1 cellular context compared by ENCODE assay signal in the genomic region with DNA sequence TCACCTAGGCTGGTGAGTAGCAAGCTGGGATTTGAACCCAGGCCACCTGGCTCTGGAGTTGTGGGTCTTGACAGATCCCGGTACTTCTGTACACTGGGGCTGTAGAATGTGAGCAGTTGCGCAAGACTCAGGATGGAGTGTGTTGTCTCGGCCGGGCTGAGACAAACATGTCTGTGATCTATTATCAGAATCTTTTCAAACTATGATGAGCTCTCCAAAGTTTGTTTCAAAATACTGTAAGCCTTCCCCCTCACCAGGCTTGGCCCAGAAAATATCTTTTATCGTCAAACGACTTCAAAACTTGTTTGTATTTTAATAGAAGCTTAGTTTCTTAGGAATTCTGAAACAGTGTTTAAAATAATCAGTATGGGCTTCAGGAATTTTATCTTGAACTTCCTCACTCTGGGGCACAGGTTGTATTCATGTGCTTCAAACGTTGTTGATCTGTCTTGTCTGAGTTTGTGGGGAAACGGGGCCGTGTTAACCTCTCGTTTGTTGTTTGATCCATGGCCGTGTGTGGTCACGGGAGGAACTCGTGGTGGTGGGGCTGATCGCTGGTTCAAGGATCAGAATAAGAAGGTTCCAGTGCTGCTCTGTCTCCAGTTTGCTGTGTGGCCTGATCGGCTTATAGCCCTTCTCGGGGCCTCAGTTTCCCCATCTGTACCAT.
TF ChIP-seq lines count a peak whose summit lies in the region.

No MANE protein-coding gene starts in this region.

TF ChIP-seq in SK-N-SH, 30 proteins besides CTCF, POLR2A, EP300 and RAD21 (continued from another document):
- TF ChIP-seq, protein P1, sequence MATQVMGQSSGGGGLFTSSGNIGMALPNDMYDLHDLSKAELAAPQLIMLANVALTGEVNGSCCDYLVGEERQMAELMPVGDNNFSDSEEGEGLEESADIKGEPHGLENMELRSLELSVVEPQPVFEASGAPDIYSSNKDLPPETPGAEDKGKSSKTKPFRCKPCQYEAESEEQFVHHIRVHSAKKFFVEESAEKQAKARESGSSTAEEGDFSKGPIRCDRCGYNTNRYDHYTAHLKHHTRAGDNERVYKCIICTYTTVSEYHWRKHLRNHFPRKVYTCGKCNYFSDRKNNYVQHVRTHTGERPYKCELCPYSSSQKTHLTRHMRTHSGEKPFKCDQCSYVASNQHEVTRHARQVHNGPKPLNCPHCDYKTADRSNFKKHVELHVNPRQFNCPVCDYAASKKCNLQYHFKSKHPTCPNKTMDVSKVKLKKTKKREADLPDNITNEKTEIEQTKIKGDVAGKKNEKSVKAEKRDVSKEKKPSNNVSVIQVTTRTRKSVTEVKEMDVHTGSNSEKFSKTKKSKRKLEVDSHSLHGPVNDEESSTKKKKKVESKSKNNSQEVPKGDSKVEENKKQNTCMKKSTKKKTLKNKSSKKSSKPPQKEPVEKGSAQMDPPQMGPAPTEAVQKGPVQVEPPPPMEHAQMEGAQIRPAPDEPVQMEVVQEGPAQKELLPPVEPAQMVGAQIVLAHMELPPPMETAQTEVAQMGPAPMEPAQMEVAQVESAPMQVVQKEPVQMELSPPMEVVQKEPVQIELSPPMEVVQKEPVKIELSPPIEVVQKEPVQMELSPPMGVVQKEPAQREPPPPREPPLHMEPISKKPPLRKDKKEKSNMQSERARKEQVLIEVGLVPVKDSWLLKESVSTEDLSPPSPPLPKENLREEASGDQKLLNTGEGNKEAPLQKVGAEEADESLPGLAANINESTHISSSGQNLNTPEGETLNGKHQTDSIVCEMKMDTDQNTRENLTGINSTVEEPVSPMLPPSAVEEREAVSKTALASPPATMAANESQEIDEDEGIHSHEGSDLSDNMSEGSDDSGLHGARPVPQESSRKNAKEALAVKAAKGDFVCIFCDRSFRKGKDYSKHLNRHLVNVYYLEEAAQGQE (IDR thresholded peaks at IDR 0.05; ENCODE audit: low read depth, low read length): no peak
- TF ChIP-seq MEF2A (IDR thresholded peaks at IDR 0.05; ENCODE audit: borderline replicate concordance, low read depth) (no peak), FOXM1 (IDR thresholded peaks at IDR 0.05; ENCODE audit: low read depth) (no peak), POLR2AphosphoS5 (IDR thresholded peaks at IDR 0.05; ENCODE audit: low read depth, low read length) (no peak), EZH2phosphoT487 (IDR thresholded peaks at IDR 0.05; ENCODE audit: borderline replicate concordance, low read depth) (no peak), TEAD4 (IDR thresholded peaks at IDR 0.05; ENCODE audit: borderline replicate concordance, insufficient read depth) (no peak), RXRA (IDR thresholded peaks at IDR 0.05; ENCODE audit: borderline replicate concordance, low read depth) (no peak), TAF1 (IDR thresholded peaks at IDR 0.05; ENCODE audit: borderline replicate concordance, low read depth, low read length) (no peak), CHD2 (IDR thresholded peaks at IDR 0.05; ENCODE audit: low read length, partially characterized antibody) (no peak), GABPA (IDR thresholded peaks at IDR 0.05; ENCODE audit: low read depth) (no peak), NRF1 (IDR thresholded peaks at IDR 0.05; ENCODE audit: low read depth, low read length) (no peak), ELF1 (IDR thresholded peaks at IDR 0.05) (no peak)
